In the genomic region with DNA sequence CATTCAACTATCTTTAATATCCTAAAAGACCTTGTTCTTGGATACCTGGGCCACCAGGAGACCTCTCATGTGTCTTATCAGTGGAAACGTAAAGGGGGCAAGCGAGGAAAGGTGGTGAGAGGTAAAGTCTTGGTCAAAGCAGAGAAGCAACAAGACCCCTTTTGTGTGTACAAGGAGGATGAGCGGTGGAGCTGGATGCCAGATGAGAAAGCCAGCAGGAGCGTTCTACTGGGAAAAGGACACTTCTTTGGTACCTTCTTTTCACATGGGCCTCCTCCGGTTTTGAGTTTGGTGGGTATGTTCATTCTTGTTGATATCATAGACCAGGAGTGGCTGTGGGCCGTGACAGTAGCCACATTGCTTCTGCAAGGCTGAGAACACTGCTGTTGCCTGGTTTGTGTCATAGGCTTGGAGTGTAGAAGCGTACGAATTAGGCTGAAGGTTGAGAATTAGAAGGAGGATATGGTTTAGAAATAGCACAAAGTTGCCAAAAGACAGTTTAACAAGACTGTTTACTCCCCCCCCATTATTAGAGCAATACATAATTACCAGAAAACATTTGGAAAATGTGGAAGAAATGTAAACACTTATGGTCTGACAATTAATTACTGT, we compare ENCODE assay signal across 24 cellular contexts. TPM values are rescaled to one million over a fixed set of nuclear protein-coding genes. Genes with fewer than 3 reads are reported as not detected.
A peak's percentile ranks its signal among the peaks of the same experiment; 100 is the strongest.
DNase-seq lines count a peak whose midpoint lies in the region; ATAC-seq, FAIRE-seq and TF ChIP-seq lines count a peak whose summit lies in the region.
"Had no signal": no experiment of that assay in that cellular context is flagged by ENCODE, and none has a peak within 500 bp of the region (broad histone marks: within the 10 kb centered on the region; RNA-seq: fewer than 3 reads in every experiment).

No MANE protein-coding gene starts in this region.

- no peak overlapping the region for H3K4me3 ChIP-seq in IMR-90 (ENCODE audit: insufficient read depth, low read depth, low read length)
- no peak overlapping the region for H3K4me3 ChIP-seq in mesenchymal stem cell (ENCODE audit: insufficient read depth in 1 of 2, low read depth in 1 of 2, low read length in 2 of 2)
- no peak overlapping the region for H3K4me3 ChIP-seq in spleen
- H3K4me3 ChIP-seq: colonic mucosa had no signal

- ATAC-seq in IMR-90 (ENCODE audit: low read depth) (no peak), HG03108 (IDR thresholded peaks at IDR 0.05; ENCODE audit: unreplicated experiment) (no peak)
- ATAC-seq: activated naive CD4-positive, alpha-beta T cell treated with anti-CD3 and anti-CD28 coated beads, Interleukin-2, amount 50 U/mL, for 72 hours; activated T-cell treated with anti-CD3 and anti-CD28 coated beads, Interleukin-2, amount 50 U/mL, for 72 hours had no signal

- H2BK120ac ChIP-seq in IMR-90 (ENCODE audit: low read depth, low read length) (peak overlapping the region; percentile 40; the same call in 1 of the 2 replicates), mesenchymal stem cell (ENCODE audit: low read depth, low read length) (peak overlapping the region; percentile 90)

- BruUV-seq in IMR-90 (replicated peaks; lab: Mats Ljungman, UMichigan) = no TSS peak

- peak overlapping the region; percentile 44; the same call in 1 of the 2 replicates for H2BK20ac ChIP-seq in IMR-90 (ENCODE audit: low read depth, low read length)

- intact Hi-C loops in IMR-90 (cut with micrococcal nuclease) (no loop called here), spleen (cut with DNase I; ENCODE audit: low total_unique reads) (no loop called here)

- in situ Hi-C loops in IMR-90 (cut with MboI; ENCODE audit: low sequenced_read_pairs) = no loop called here

- peak overlapping the region; percentile 49 for H3K27ac Mint-ChIP-seq in chondrocyte (ENCODE audit: unreplicated experiment)
- H3K27ac Mint-ChIP-seq: activated T-cell treated with anti-CD3 and anti-CD28 coated beads, Interleukin-2, amount 50 U/mL, for 72 hours; HFFc6; IgD-negative memory B cell; immature natural killer cell; memory B cell had no signal

- no peak overlapping the region for H2BK15ac ChIP-seq in IMR-90 (ENCODE audit: low read depth, low read length)
- no peak overlapping the region for H2BK15ac ChIP-seq in mesenchymal stem cell (ENCODE audit: low read depth, poor library complexity, severe bottlenecking)

- CTCF ChIA-PET in IMR-90 (lab: Yijun Ruan, JAX) = no interaction called here

- no peak for DNase-seq in IMR-90
- no peak for DNase-seq in chondrocyte (ENCODE audit: low spot score)
- DNase-seq in mesenchymal stem cell = peak; percentile 71
- DNase-seq in spleen = no peak
- no peak for DNase-seq in RCC 7860 (ENCODE audit: low spot score)
- no peak for DNase-seq in NOMO-1 (lab: John Stamatoyannopoulos, UW; ENCODE audit: unreplicated experiment in 2 of 2)
- no peak for DNase-seq in activated CD4-positive, alpha-beta T cell treated with anti-CD3 and anti-CD28 coated beads for 48 hours
- DNase-seq: activated CD4-positive, alpha-beta T cell treated with anti-CD3 and anti-CD28 coated beads for 1 hour; activated T-cell treated with anti-CD3 and anti-CD28 coated beads, Interleukin-2, amount 50 U/mL, for 72 hours; C1 segment of cervical spinal cord; colonic mucosa; HFFc6; immature natural killer cell; MM.1S; NCI-H1436; NCI-H2171 treated with DMSO at 0.1 percent for 48 hours; NCI-H526 treated with DMSO at 0.1 percent for 48 hours; SHP77 treated with DMSO at 0.1 percent for 48 hours; stimulated activated CD4-positive, alpha-beta T cell treated with anti-CD3 and anti-CD28 coated beads, Interleukin-4, amount 100 ng/mL, for 4 hours had no signal

- H3K27me3 ChIP-seq in IMR-90 (ENCODE audit: control insufficient read depth, insufficient read depth, low read length) = no peaks in the 10 kb centered on the region
- H3K27me3 ChIP-seq in mesenchymal stem cell (ENCODE audit: control insufficient read depth in 1 of 2, insufficient read depth in 1 of 2, low read length in 2 of 2) = no peaks in the 10 kb centered on the region
- no peaks in the 10 kb centered on the region for H3K27me3 ChIP-seq in spleen (replicated peaks in 1 of 7)
- H3K27me3 ChIP-seq: colonic mucosa had no signal

- POLR2A ChIA-PET in IMR-90 (lab: Charles Lee; ENCODE audit: unreplicated experiment) = no interaction called here

- dilution Hi-C loops in IMR-90 (cut with HindIII; ENCODE audit: low sequenced_read_pairs, unreplicated experiment) = no loop called here

- peaks cover 21% of the 10 kb centered on the region for H3K9me1 ChIP-seq in IMR-90 (ENCODE audit: insufficient read depth, low read length)

- no peak overlapping the region for H3K56ac ChIP-seq in IMR-90 (ENCODE audit: extremely low read depth, insufficient read depth, low read length)

- WGBS in IMR-90 (ENCODE audit: extremely low coverage in 2 of 2, insufficient read length in 1 of 2), 2 experiments = no CpG with 5 or more reads among the region's 8 CpGs
- WGBS in mesenchymal stem cell = 81% methylated on average over 6 of the region's 8 CpGs
- 77 to 86% (median 81%) methylated on average over 8 of the region's 8 CpGs for WGBS in spleen, 5 donors

- H3K36me3 ChIP-seq in IMR-90 (ENCODE audit: control insufficient read depth, insufficient read depth, low read length) (no peaks in the 10 kb centered on the region), mesenchymal stem cell (ENCODE audit: control insufficient read depth in 1 of 2, insufficient read depth in 2 of 2, low read depth in 1 of 2, low read length in 2 of 2) (peaks cover 0 to 3% of the 10 kb centered on the region in 2 experiments), spleen (no peaks in the 10 kb centered on the region)
- H3K36me3 ChIP-seq: colonic mucosa had no signal

- H3K4me1 Mint-ChIP-seq in chondrocyte (ENCODE audit: low read depth) = peaks cover 83% of the 10 kb centered on the region
- H3K4me1 Mint-ChIP-seq: IgD-negative memory B cell, immature natural killer cell, memory B cell had no signal

- H2AFZ ChIP-seq in IMR-90 (replicated peaks; ENCODE audit: low read length, poor library complexity) = no peak overlapping the region
- no peak overlapping the region for H2AFZ ChIP-seq in mesenchymal stem cell (ENCODE audit: low read depth, low read length)

- no peak overlapping the region for H2BK5ac ChIP-seq in IMR-90 (ENCODE audit: low read depth, low read length, poor library complexity, severe bottlenecking)
- no peak overlapping the region for H2BK5ac ChIP-seq in mesenchymal stem cell (ENCODE audit: low read depth, low read length, poor library complexity, severe bottlenecking)

- peak overlapping the region; percentile 3; the same call in 1 of the 2 replicates for H4K5ac ChIP-seq in IMR-90 (ENCODE audit: low read depth, low read length)

- no peak overlapping the region for H3K23ac ChIP-seq in IMR-90 (ENCODE audit: low read depth, low read length)
- H3K23ac ChIP-seq in mesenchymal stem cell (ENCODE audit: low read length in 2 of 2) = no peak overlapping the region

- H3K14ac ChIP-seq in IMR-90 (replicated peaks; ENCODE audit: low read depth, low read length) = peak overlapping the region; percentile 66
- H3K14ac ChIP-seq in mesenchymal stem cell (ENCODE audit: low read length in 2 of 2) = no peak overlapping the region

- H2AK5ac ChIP-seq in IMR-90 (ENCODE audit: low read depth, low read length) (no peak overlapping the region), mesenchymal stem cell (ENCODE audit: low read length, severe bottlenecking) (no peak overlapping the region)

- peak overlapping the region; percentile 67; the same call in 1 of the 2 replicates for H3K18ac ChIP-seq in IMR-90 (ENCODE audit: low read depth, low read length)
- peak overlapping the region; percentile 68 to 83 for H3K18ac ChIP-seq in mesenchymal stem cell (ENCODE audit: low read depth in 1 of 2, low read length in 2 of 2)

- H3K27ac ChIP-seq in IMR-90 (ENCODE audit: insufficient read depth, low read length) (peak overlapping the region; percentile 45; the same call in 1 of the 2 replicates), mesenchymal stem cell (ENCODE audit: low read length, poor library complexity, severe bottlenecking) (no peak overlapping the region), spleen (peak overlapping the region in 6 of 8 donors; percentile 56 to 74 (median 67))

- peaks cover 10 to 58% of the 10 kb centered on the region in 2 experiments for H3K79me1 ChIP-seq in IMR-90 (ENCODE audit: low read depth in 1 of 2, low read length in 2 of 2)
- peaks cover 26% of the 10 kb centered on the region for H3K79me1 ChIP-seq in mesenchymal stem cell (replicated peaks; ENCODE audit: low read length, poor library complexity, severe bottlenecking)

- peaks cover 24% of the 10 kb centered on the region for H3K4me1 ChIP-seq in IMR-90 (ENCODE audit: control insufficient read depth, insufficient read depth, low read length)
- peaks cover 16% of the 10 kb centered on the region for H3K4me1 ChIP-seq in mesenchymal stem cell (ENCODE audit: control insufficient read depth, insufficient read depth, low read depth, low read length)
- H3K4me1 ChIP-seq in spleen = peaks cover 23 to 65% (median 37%) of the 10 kb centered on the region in 6 donors

- no peaks in the 10 kb centered on the region for H3K9me3 Mint-ChIP-seq in chondrocyte (ENCODE audit: low read depth)
- H3K9me3 Mint-ChIP-seq: activated naive CD4-positive, alpha-beta T cell treated with anti-CD3 and anti-CD28 coated beads, Interleukin-2, amount 50 U/mL, for 72 hours; activated T-cell treated with anti-CD3 and anti-CD28 coated beads, Interleukin-2, amount 50 U/mL, for 72 hours; HFFc6; IgD-negative memory B cell; immature natural killer cell; memory B cell had no signal

- H3K4ac ChIP-seq in IMR-90 (ENCODE audit: low read depth, low read length) (peak overlapping the region; percentile 55; the same call in 1 of the 2 replicates), mesenchymal stem cell (ENCODE audit: low read depth in 1 of 2, low read length in 2 of 2) (peak overlapping the region in 1 of 2 experiments; percentile 24)

- H4K20me1 ChIP-seq in IMR-90 (ENCODE audit: insufficient read depth, low read length) = peaks cover 7% of the 10 kb centered on the region; the same call in 1 of the 2 replicates

- H3K9me3 ChIP-seq in IMR-90 (ENCODE audit: control insufficient read depth, insufficient read depth, low read length) (no peaks in the 10 kb centered on the region), mesenchymal stem cell (ENCODE audit: control insufficient read depth, low read length) (no peaks in the 10 kb centered on the region), spleen (no peaks in the 10 kb centered on the region)
- H3K9me3 ChIP-seq: colonic mucosa had no signal

- H2AK9ac ChIP-seq in IMR-90 (replicated peaks; ENCODE audit: low read depth, low read length, poor library complexity) = no peak overlapping the region

- peak overlapping the region; percentile 59 for H2BK12ac ChIP-seq in mesenchymal stem cell (ENCODE audit: low read length in 2 of 2)

- no peaks in the 10 kb centered on the region for H3K36me3 Mint-ChIP-seq in chondrocyte (ENCODE audit: low read depth)
- H3K36me3 Mint-ChIP-seq: activated naive CD4-positive, alpha-beta T cell treated with anti-CD3 and anti-CD28 coated beads, Interleukin-2, amount 50 U/mL, for 72 hours; immature natural killer cell; memory B cell had no signal

- no peak overlapping the region; the same call in 1 of the 2 replicates for H3K4me2 ChIP-seq in IMR-90 (ENCODE audit: low read depth, low read length)
- H3K4me2 ChIP-seq in mesenchymal stem cell (ENCODE audit: low read length, poor library complexity, severe bottlenecking) = no peak overlapping the region

- no peak overlapping the region for H3K4me3 Mint-ChIP-seq in chondrocyte (ENCODE audit: unreplicated experiment)
- H3K4me3 Mint-ChIP-seq: activated T-cell treated with anti-CD3 and anti-CD28 coated beads, Interleukin-2, amount 50 U/mL, for 72 hours; HFFc6; IgD-negative memory B cell; immature natural killer cell; memory B cell had no signal

- H4K8ac ChIP-seq in IMR-90 (ENCODE audit: low read depth in 2 of 2, low read length in 2 of 2) (peak overlapping the region in 1 of 2 experiments; percentile 65; a peak in 2 of 4 replicates), mesenchymal stem cell (ENCODE audit: low read length) (peak overlapping the region; percentile 62)

- H3K9ac ChIP-seq in IMR-90 (ENCODE audit: low read depth, low read length) = no peak overlapping the region
- no peak overlapping the region for H3K9ac ChIP-seq in mesenchymal stem cell (ENCODE audit: low read length)

- TF ChIP-seq POLR2A in IMR-90 (IDR thresholded peaks at IDR 0.05; ENCODE audit: low read depth, low read length) (no peak), spleen (IDR thresholded peaks at IDR 0.05) (no peak)

- FAIRE-seq in RCC 7860 (lab: Jason Lieb, UNC) = no peak

- H3K27me3 Mint-ChIP-seq in chondrocyte (ENCODE audit: low read depth) = no peaks in the 10 kb centered on the region

- no peak for TF ChIP-seq CTCF in IMR-90 (conservative IDR thresholded peaks at IDR 0.05; ENCODE audit: low read depth, low read length)
- TF ChIP-seq CTCF in chondrocyte (IDR thresholded peaks at IDR 0.05) = no peak
- TF ChIP-seq CTCF in spleen (IDR thresholded peaks at IDR 0.05 in 8 of 11, conservative IDR thresholded peaks at IDR 0.05 in 3 of 11) = no peak

- TF ChIP-seq RAD21 in IMR-90 (IDR thresholded peaks at IDR 0.05; ENCODE audit: low read length) = no peak

- H4K91ac ChIP-seq in IMR-90 (ENCODE audit: insufficient read depth, low read depth, low read length) = peak overlapping the region; percentile 43; the same call in 1 of the 2 replicates
- no peak overlapping the region for H4K91ac ChIP-seq in mesenchymal stem cell (ENCODE audit: low read length)

RNA-seq across cellular contexts. Expression of gene VILL, which starts 46.8 kb away (rescaled TPM):
- 2.3 and 2.5 TPM in 2 replicates for total RNA-seq in IMR-90 (2012; rRNA removed)
- polyA plus RNA-seq in IMR-90 (2012; rRNA removed) = 4.5 and 4.7 TPM in 2 replicates
- polyA plus RNA-seq in IMR-90 (2012; cell fraction: cytosol; rRNA removed) = 1.3 and 3.7 TPM in 2 replicates
- 15.6 and 35.8 TPM in 2 replicates for polyA plus RNA-seq in IMR-90 (2012; cell fraction: nucleus; rRNA removed; ENCODE audit: low replicate concordance)
- 1.7 to 2.6 TPM (median 1.7 TPM) in 3 replicates for total RNA-seq in chondrocyte
- polyA plus RNA-seq in mesenchymal stem cell (2013, experiment 1 of 2) = 0.98 TPM
- 1.0 TPM for polyA plus RNA-seq in mesenchymal stem cell (2013, experiment 2 of 2)
- total RNA-seq in spleen = 10 to 100 TPM; 14.4 to 23.4 (median 16.1) TPM
- polyA plus RNA-seq in spleen = 10 to 100 TPM; 19.2 to 21.5 (median 20.1) TPM
- polyA plus RNA-seq: neural cell had no signal
